ENCODE assay signal across 1 cellular context in the genomic region with DNA sequence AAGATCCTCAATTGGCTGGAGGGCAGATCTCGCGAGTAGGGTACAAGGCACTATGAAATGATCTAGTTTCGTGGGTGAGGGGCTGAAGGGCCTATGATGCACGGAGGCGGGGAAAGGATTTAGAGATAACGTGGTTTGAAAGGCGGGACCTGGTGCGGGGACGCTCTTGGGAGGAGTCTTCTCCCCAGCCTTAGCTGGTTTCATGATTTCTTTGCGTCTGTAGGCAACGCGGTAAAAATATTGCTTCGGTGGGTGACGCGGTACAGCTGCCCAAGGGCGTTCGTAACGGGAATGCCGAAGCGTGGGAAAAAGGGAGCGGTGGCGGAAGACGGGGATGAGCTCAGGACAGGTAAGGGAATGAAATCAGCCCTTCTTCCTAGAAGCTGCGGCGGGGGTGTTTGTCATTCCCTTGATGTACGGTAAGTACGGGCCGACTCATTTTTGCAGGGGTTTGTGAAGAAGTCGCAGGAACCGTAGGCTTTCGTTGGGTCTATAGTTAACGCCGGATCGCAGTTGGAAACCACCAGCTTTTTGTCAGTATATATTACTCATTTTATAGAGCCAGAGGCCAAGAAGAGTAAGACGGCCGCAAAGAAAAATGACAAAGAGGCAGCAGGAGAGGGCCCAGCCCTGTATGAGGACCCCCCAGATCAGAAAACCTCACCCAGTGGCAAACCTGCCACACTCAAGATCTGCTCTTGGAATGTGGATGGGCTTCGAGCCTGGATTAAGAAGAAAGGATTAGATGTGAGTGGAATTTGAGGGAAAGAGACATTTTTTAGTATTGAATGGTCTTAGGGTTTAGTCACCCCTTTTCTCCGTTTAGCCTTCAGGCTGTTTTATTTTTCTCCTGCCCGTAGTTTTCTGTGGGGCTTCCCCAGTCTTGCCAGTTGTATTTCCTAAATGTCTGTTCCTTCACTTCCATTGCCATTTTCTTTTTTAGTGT.
A peak's percentile ranks its signal among the peaks of the same experiment; 100 is the strongest.
TF ChIP-seq lines count a peak whose summit lies in the region.

No MANE protein-coding gene starts in this region.

TF ChIP-seq in HepG2, 621 proteins besides CTCF, POLR2A, EP300 and RAD21 (continued from another document):
- TF ChIP-seq ZFP36L1 (CRISPR knock-in tag; IDR thresholded peaks at IDR 0.05) (peak; percentile 96), ZNF782 (CRISPR knock-in tag; IDR thresholded peaks at IDR 0.05; ENCODE audit: borderline replicate concordance) (0 out of 2 replicates have a peak, but pooled peaks have one; percentile 24), KDM2A (CRISPR knock-in tag; IDR thresholded peaks at IDR 0.05; ENCODE audit: borderline replicate concordance, low read depth) (peak; percentile 50; the same call in 1 of the 2 replicates), MAF1 (CRISPR knock-in tag; IDR thresholded peaks at IDR 0.05; ENCODE audit: borderline replicate concordance) (no peak), SATB2 (CRISPR knock-in tag; IDR thresholded peaks at IDR 0.05) (peak; percentile 68; the same call in 1 of the 2 replicates), ZNF773 (CRISPR knock-in tag; IDR thresholded peaks at IDR 0.05; ENCODE audit: borderline replicate concordance) (no peak), KLF12 (CRISPR knock-in tag; IDR thresholded peaks at IDR 0.05; ENCODE audit: borderline replicate concordance) (0 out of 2 replicates have a peak, but pooled peaks have one; percentile 2), SP5 (CRISPR knock-in tag; IDR thresholded peaks at IDR 0.05; ENCODE audit: borderline replicate concordance, low read depth) (peak; percentile 4; the same call in 1 of the 2 replicates), ZSCAN31 (CRISPR knock-in tag; IDR thresholded peaks at IDR 0.05; ENCODE audit: low read depth) (0 out of 2 replicates have a peak, but pooled peaks have one; percentile 4), ZNF772 (CRISPR knock-in tag; IDR thresholded peaks at IDR 0.05) (peak; percentile 61; the same call in 1 of the 2 replicates), AGO2 (optimal IDR thresholded peaks at IDR 0.05; ENCODE audit: low read depth, low read length) (peak; percentile 42)
- TF ChIP-seq, protein P1, sequence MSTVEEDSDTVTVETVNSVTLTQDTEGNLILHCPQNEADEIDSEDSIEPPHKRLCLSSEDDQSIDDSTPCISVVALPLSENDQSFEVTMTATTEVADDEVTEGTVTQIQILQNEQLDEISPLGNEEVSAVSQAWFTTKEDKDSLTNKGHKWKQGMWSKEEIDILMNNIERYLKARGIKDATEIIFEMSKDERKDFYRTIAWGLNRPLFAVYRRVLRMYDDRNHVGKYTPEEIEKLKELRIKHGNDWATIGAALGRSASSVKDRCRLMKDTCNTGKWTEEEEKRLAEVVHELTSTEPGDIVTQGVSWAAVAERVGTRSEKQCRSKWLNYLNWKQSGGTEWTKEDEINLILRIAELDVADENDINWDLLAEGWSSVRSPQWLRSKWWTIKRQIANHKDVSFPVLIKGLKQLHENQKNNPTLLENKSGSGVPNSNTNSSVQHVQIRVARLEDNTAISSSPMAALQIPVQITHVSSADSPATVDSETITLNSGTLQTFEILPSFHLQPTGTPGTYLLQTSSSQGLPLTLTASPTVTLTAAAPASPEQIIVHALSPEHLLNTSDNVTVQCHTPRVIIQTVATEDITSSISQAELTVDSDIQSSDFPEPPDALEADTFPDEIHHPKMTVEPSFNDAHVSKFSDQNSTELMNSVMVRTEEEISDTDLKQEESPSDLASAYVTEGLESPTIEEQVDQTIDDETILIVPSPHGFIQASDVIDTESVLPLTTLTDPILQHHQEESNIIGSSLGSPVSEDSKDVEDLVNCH (CRISPR knock-in tag; IDR thresholded peaks at IDR 0.05), result no peak
- TF ChIP-seq, protein P2, sequence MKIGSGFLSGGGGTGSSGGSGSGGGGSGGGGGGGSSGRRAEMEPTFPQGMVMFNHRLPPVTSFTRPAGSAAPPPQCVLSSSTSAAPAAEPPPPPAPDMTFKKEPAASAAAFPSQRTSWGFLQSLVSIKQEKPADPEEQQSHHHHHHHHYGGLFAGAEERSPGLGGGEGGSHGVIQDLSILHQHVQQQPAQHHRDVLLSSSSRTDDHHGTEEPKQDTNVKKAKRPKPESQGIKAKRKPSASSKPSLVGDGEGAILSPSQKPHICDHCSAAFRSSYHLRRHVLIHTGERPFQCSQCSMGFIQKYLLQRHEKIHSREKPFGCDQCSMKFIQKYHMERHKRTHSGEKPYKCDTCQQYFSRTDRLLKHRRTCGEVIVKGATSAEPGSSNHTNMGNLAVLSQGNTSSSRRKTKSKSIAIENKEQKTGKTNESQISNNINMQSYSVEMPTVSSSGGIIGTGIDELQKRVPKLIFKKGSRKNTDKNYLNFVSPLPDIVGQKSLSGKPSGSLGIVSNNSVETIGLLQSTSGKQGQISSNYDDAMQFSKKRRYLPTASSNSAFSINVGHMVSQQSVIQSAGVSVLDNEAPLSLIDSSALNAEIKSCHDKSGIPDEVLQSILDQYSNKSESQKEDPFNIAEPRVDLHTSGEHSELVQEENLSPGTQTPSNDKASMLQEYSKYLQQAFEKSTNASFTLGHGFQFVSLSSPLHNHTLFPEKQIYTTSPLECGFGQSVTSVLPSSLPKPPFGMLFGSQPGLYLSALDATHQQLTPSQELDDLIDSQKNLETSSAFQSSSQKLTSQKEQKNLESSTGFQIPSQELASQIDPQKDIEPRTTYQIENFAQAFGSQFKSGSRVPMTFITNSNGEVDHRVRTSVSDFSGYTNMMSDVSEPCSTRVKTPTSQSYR (CRISPR knock-in tag; IDR thresholded peaks at IDR 0.05; ENCODE audit: borderline replicate concordance), result no peak; the same call in 1 of the 2 replicates
